19 cellular contexts compared by ENCODE assay signal in the genomic region with DNA sequence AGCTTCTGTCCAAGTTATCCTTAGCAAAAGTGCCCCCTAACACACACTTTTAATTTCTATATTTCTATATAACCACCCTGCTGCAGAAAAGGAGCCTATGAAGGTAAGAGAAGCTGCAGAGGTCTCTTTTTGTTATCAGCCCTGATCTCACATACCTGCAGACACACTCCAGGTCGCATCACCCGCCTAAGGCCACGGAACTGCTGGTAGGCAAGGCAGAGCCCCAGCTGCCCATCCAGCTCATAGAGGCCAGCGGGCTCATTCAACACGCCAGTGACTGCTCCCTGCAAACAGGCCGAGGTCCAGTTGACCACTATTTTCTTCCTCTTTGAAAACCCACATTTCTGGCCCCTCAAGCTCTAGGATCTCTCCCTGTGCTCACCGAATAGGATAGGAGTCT. TPM values are rescaled to one million over a fixed set of nuclear protein-coding genes. Genes with fewer than 3 reads are reported as not detected.
DNase-seq lines count a peak whose midpoint lies in the region; FAIRE-seq and TF ChIP-seq lines count a peak whose summit lies in the region.
"Had no signal": no experiment of that assay in that cellular context is flagged by ENCODE, and none has a peak within 500 bp of the region (broad histone marks: within the 10 kb centered on the region; RNA-seq: fewer than 3 reads in every experiment).

No MANE protein-coding gene starts in this region.

- H3K36me3 ChIP-seq in mammary epithelial cell (ENCODE audit: insufficient read depth, low read length) = peaks cover 14% of the 10 kb centered on the region
- H3K36me3 ChIP-seq in astrocyte (ENCODE audit: insufficient read depth, low read length) = peaks cover 6% of the 10 kb centered on the region
- H3K36me3 ChIP-seq in neural progenitor cell = no peaks in the 10 kb centered on the region
- H3K36me3 ChIP-seq in uterus = no peaks in the 10 kb centered on the region

- H3K4me3 ChIP-seq in mammary epithelial cell (replicated peaks in 1 of 3; ENCODE audit: insufficient read depth in 1 of 3, low read depth in 2 of 3, low read length in 3 of 3) (no peak overlapping the region), astrocyte (ENCODE audit: insufficient read depth, low read depth, low read length) (no peak overlapping the region), neural progenitor cell (no peak overlapping the region), uterus (no peak overlapping the region)
- H3K4me3 ChIP-seq: GM23248 had no signal

- DNase-seq in MCF 10A (ENCODE audit: unreplicated experiment) (no peak), mammary epithelial cell (no peak), astrocyte (ENCODE audit: low read depth) (no peak), neural progenitor cell (ENCODE audit: low spot score) (no peak), ecto neural progenitor cell (ENCODE audit: low spot score) (no peak), progenitor cell of endocrine pancreas (ENCODE audit: low spot score, unreplicated experiment) (no peak), uterus (no peak)
- DNase-seq: ACHN; BE2C; C1 segment of cervical spinal cord; Caco-2; CD4-positive, alpha-beta T cell; GM23248; HCEC 1CT had no signal

- H2AFZ ChIP-seq in mammary epithelial cell (ENCODE audit: low read depth, low read length) (no peak overlapping the region), astrocyte (ENCODE audit: low read depth, low read length) (no peak overlapping the region), neural progenitor cell (replicated peaks) (no peak overlapping the region)
- H2AFZ ChIP-seq: GM23248 had no signal

- H3K9me3 ChIP-seq in mammary epithelial cell (replicated peaks; ENCODE audit: insufficient read depth, low read length) (no peaks in the 10 kb centered on the region), astrocyte (ENCODE audit: insufficient read depth, low read depth, low read length) (no peaks in the 10 kb centered on the region), neural progenitor cell (ENCODE audit: low read depth) (no peaks in the 10 kb centered on the region), uterus (no peaks in the 10 kb centered on the region)
- H3K9me3 ChIP-seq: BE2C, Caco-2 had no signal

- in situ Hi-C loops in mammary epithelial cell (cut with MboI; ENCODE audit: low sequenced_read_pairs in 2 of 2) = no loop called here

- H3F3A ChIP-seq in neural progenitor cell (ENCODE audit: low read depth) = no peaks in the 10 kb centered on the region

- no peaks in the 10 kb centered on the region for H3K9me3 Mint-ChIP-seq in MCF 10A (ENCODE audit: unreplicated experiment)
- no peaks in the 10 kb centered on the region for H3K9me3 Mint-ChIP-seq in astrocyte (ENCODE audit: unreplicated experiment)
- no peaks in the 10 kb centered on the region for H3K9me3 Mint-ChIP-seq in neural progenitor cell
- H3K9me3 Mint-ChIP-seq in progenitor cell of endocrine pancreas (ENCODE audit: low read depth) = no peaks in the 10 kb centered on the region
- H3K9me3 Mint-ChIP-seq: CD4-positive, alpha-beta T cell had no signal

- H3K4me3 Mint-ChIP-seq in MCF 10A (ENCODE audit: unreplicated experiment) = no peak overlapping the region
- peak overlapping the region; percentile 34 for H3K4me3 Mint-ChIP-seq in astrocyte (ENCODE audit: unreplicated experiment)
- peak overlapping the region; percentile 63 for H3K4me3 Mint-ChIP-seq in neural progenitor cell
- H3K4me3 Mint-ChIP-seq in progenitor cell of endocrine pancreas (ENCODE audit: low read depth) = no peak overlapping the region
- H3K4me3 Mint-ChIP-seq: CD4-positive, alpha-beta T cell had no signal

- POLR2A ChIA-PET in MCF 10A (lab: Yijun Ruan, JAX) = interaction anchor here (0.6 to 1.7 kb wide), 5 partner anchors 8 to 48 kb away, joined by 3 to 7 read pairs (median 3); a partner anchor contains a TSS

- H3K4me1 ChIP-seq in mammary epithelial cell (ENCODE audit: insufficient read depth, low read length) (no peaks in the 10 kb centered on the region), astrocyte (ENCODE audit: insufficient read depth, low read length) (no peaks in the 10 kb centered on the region), neural progenitor cell (no peaks in the 10 kb centered on the region), uterus (no peaks in the 10 kb centered on the region)
- H3K4me1 ChIP-seq: BE2C, Caco-2 had no signal

- H3K4me1 Mint-ChIP-seq in MCF 10A (ENCODE audit: insufficient read depth, unreplicated experiment) = peaks cover 5% of the 10 kb centered on the region
- no peaks in the 10 kb centered on the region for H3K4me1 Mint-ChIP-seq in astrocyte (ENCODE audit: low read depth, unreplicated experiment)
- H3K4me1 Mint-ChIP-seq in neural progenitor cell = no peaks in the 10 kb centered on the region
- H3K4me1 Mint-ChIP-seq in progenitor cell of endocrine pancreas (ENCODE audit: low read depth) = peaks cover 2% of the 10 kb centered on the region

- BruUV-seq in MCF 10A (replicated peaks; lab: Mats Ljungman, UMichigan) (no TSS peak), mammary epithelial cell (replicated peaks; lab: Mats Ljungman, UMichigan) (no TSS peak)

- no peak for FAIRE-seq in astrocyte (lab: Jason Lieb, UNC)
- FAIRE-seq: A204.1, D721Med, G401.6, GM12891, GM19239 had no signal

- H3K79me2 ChIP-seq in mammary epithelial cell (ENCODE audit: insufficient read depth, low read length) = no peaks in the 10 kb centered on the region
- no peaks in the 10 kb centered on the region for H3K79me2 ChIP-seq in astrocyte (ENCODE audit: insufficient read depth, low read length)
- no peaks in the 10 kb centered on the region for H3K79me2 ChIP-seq in neural progenitor cell (ENCODE audit: low read depth)

- no peak overlapping the region for H3K9ac ChIP-seq in mammary epithelial cell (ENCODE audit: insufficient read depth, low read length)
- H3K9ac ChIP-seq in astrocyte (ENCODE audit: low read length) = no peak overlapping the region
- H3K9ac ChIP-seq in neural progenitor cell = no peak overlapping the region
- H3K9ac ChIP-seq: GM23248 had no signal

- CTCF ChIA-PET in MCF 10A (lab: Yijun Ruan, JAX) (no interaction called here), mammary epithelial cell (lab: Charles Lee; ENCODE audit: low non-redundant PET) (no interaction called here)

- H3K27me3 Mint-ChIP-seq in MCF 10A (ENCODE audit: insufficient read depth, unreplicated experiment) (no peaks in the 10 kb centered on the region), astrocyte (ENCODE audit: low read depth, unreplicated experiment) (no peaks in the 10 kb centered on the region), neural progenitor cell (ENCODE audit: insufficient read depth, low read depth) (peaks cover 2% of the 10 kb centered on the region), progenitor cell of endocrine pancreas (no peaks in the 10 kb centered on the region)
- H3K27me3 Mint-ChIP-seq: CD4-positive, alpha-beta T cell had no signal

- H3K27ac Mint-ChIP-seq in MCF 10A (ENCODE audit: low read depth, unreplicated experiment) = peak overlapping the region; percentile 24
- H3K27ac Mint-ChIP-seq in astrocyte (ENCODE audit: unreplicated experiment) = no peak overlapping the region
- no peak overlapping the region for H3K27ac Mint-ChIP-seq in neural progenitor cell
- no peak overlapping the region for H3K27ac Mint-ChIP-seq in progenitor cell of endocrine pancreas
- H3K27ac Mint-ChIP-seq: CD4-positive, alpha-beta T cell had no signal

- H3K4me2 ChIP-seq in mammary epithelial cell (ENCODE audit: insufficient read depth, low read depth, low read length) (no peak overlapping the region), astrocyte (ENCODE audit: low read length) (no peak overlapping the region), neural progenitor cell (no peak overlapping the region)

- H3K27ac ChIP-seq in mammary epithelial cell (ENCODE audit: insufficient read depth, low read depth, low read length) (no peak overlapping the region), astrocyte (ENCODE audit: low read depth, low read length) (no peak overlapping the region), neural progenitor cell (no peak overlapping the region), uterus (no peak overlapping the region)
- H3K27ac ChIP-seq: GM23248 had no signal

- peaks cover 73% of the 10 kb centered on the region for H3K36me3 Mint-ChIP-seq in MCF 10A (ENCODE audit: insufficient read depth, unreplicated experiment)
- H3K36me3 Mint-ChIP-seq in astrocyte (ENCODE audit: low read depth, unreplicated experiment) = peaks cover 14% of the 10 kb centered on the region
- peaks cover 29% of the 10 kb centered on the region for H3K36me3 Mint-ChIP-seq in neural progenitor cell
- peaks cover 35% of the 10 kb centered on the region for H3K36me3 Mint-ChIP-seq in progenitor cell of endocrine pancreas (ENCODE audit: insufficient read depth)

- TF ChIP-seq POLR2A in uterus (IDR thresholded peaks at IDR 0.05) = no peak

- H3K27me3 ChIP-seq in mammary epithelial cell (ENCODE audit: insufficient read depth, low read length) (no peaks in the 10 kb centered on the region), astrocyte (ENCODE audit: insufficient read depth, low read length) (no peaks in the 10 kb centered on the region), neural progenitor cell (no peaks in the 10 kb centered on the region), uterus (no peaks in the 10 kb centered on the region)
- H3K27me3 ChIP-seq: BE2C had no signal

- TF ChIP-seq CTCF in MCF 10A (IDR thresholded peaks at IDR 0.05; ENCODE audit: unreplicated experiment) (no peak), mammary epithelial cell (conservative IDR thresholded peaks at IDR 0.05 in 1 of 2, IDR thresholded peaks at IDR 0.05 in 1 of 2; ENCODE audit: extremely low read depth in 1 of 2, insufficient read depth in 1 of 2, low read depth in 1 of 2, low read length in 2 of 2) (no peak), astrocyte (IDR thresholded peaks at IDR 0.05; ENCODE audit: insufficient read depth, low read depth, low read length) (no peak), neural progenitor cell (IDR thresholded peaks at IDR 0.05) (no peak), progenitor cell of endocrine pancreas (IDR thresholded peaks at IDR 0.05; ENCODE audit: unreplicated experiment) (no peak), uterus (IDR thresholded peaks at IDR 0.05) (no peak)

- H4K20me1 ChIP-seq in mammary epithelial cell (ENCODE audit: insufficient read depth, low read length) (no peaks in the 10 kb centered on the region), astrocyte (ENCODE audit: insufficient read depth, low read length) (no peaks in the 10 kb centered on the region), neural progenitor cell (ENCODE audit: low read depth) (no peaks in the 10 kb centered on the region)

- WGBS in mammary epithelial cell (ENCODE audit: low coverage, missing lambda C conversion rate) = over 99% methylated on average over 7 of the region's 7 CpGs

- dilution Hi-C loops in mammary epithelial cell (cut with HindIII; ENCODE audit: low sequenced_read_pairs) = loop anchor here (5.0 to 10.0 kb wide), 3 partner anchors 48 to 301 kb away; a partner anchor contains a TSS

- intact Hi-C loops in MCF 10A (cut with micrococcal nuclease) = no loop called here
- intact Hi-C loops in mammary epithelial cell (cut with micrococcal nuclease) = no loop called here
- intact Hi-C loops in uterus (cut with DNase I; ENCODE audit: low total_unique reads) = no loop called here

RNA-seq across cellular contexts. Expression of a gene that starts 12.2 kb away (rescaled TPM):
- total RNA-seq in MCF 10A (2022) = 30.5 and 33.1 TPM in 2 replicates
- 10 to 100 TPM in 1 of 2 donors, 1 to 10 TPM in 1; 6.8 to 24.6 TPM for total RNA-seq in mammary epithelial cell
- polyA plus RNA-seq in mammary epithelial cell = 11.0 TPM
- 42.8 TPM for polyA minus RNA-seq in mammary epithelial cell
- 14.3 and 14.7 TPM in 2 replicates for total RNA-seq in astrocyte
- 6.4 and 10.4 TPM in 2 replicates for total RNA-seq in neural progenitor cell (ENCODE audit: low replicate concordance)
- total RNA-seq in progenitor cell of endocrine pancreas = 86.5 and 97.0 TPM in 2 replicates
- 10 to 100 TPM in 3 of 4 donors, 1 to 10 TPM in 1; 8.2 to 83.0 (median 20.0) TPM for total RNA-seq in uterus

RNA-seq across cellular contexts. Expression of a gene that starts 13.4 kb away (rescaled TPM):
- total RNA-seq in MCF 10A (2022) (54.4 and 66.2 TPM in 2 replicates), mammary epithelial cell (10 to 100 TPM in 1 of 2 donors, 1 to 10 TPM in 1; 8.5 to 31.2 TPM), astrocyte (33.7 and 35.4 TPM in 2 replicates), neural progenitor cell (ENCODE audit: low replicate concordance) (64.6 and 83.5 TPM in 2 replicates), progenitor cell of endocrine pancreas (110 and 112 TPM in 2 replicates), uterus (10 to 100 TPM; 13.6 to 54.0 (median 40.0) TPM)
- 12.3 TPM for polyA plus RNA-seq in mammary epithelial cell
- 76.1 TPM for polyA minus RNA-seq in mammary epithelial cell

RNA-seq across cellular contexts. Expression of a gene that starts 25.3 kb away (rescaled TPM):
- 11.7 and 33.6 TPM in 2 replicates for total RNA-seq in MCF 10A (2022)
- 10 to 100 TPM in 1 of 2 donors, 1 to 10 TPM in 1; 1.8 to 59.3 TPM for total RNA-seq in mammary epithelial cell
- polyA plus RNA-seq in mammary epithelial cell = 62.1 TPM
- 99.5 TPM for polyA minus RNA-seq in mammary epithelial cell
- total RNA-seq in astrocyte = 3.7 and 7.6 TPM in 2 replicates
- 149 and 156 TPM in 2 replicates for total RNA-seq in neural progenitor cell (ENCODE audit: low replicate concordance)
- total RNA-seq in progenitor cell of endocrine pancreas = 52.7 and 54.9 TPM in 2 replicates
- total RNA-seq in uterus = 10 to 100 TPM in 1 of 4 donors, not detected in 3; 12.8 TPM

RNA-seq across cellular contexts. Expression of a gene that starts 45.7 kb away (rescaled TPM):
- total RNA-seq in MCF 10A (2022) (3.9 and 4.4 TPM in 2 replicates), mammary epithelial cell (1 to 10 TPM; 4.9 to 8.8 TPM), astrocyte (5.7 and 6.6 TPM in 2 replicates), neural progenitor cell (ENCODE audit: low replicate concordance) (0.71 and 4.1 TPM in 2 replicates), progenitor cell of endocrine pancreas (5.2 and 5.3 TPM in 2 replicates), uterus (1 to 10 TPM in 3 of 4 donors, under 1 TPM in 1; under 0.01 to 9.0 (median 6.1) TPM)
- 6.5 TPM for polyA plus RNA-seq in mammary epithelial cell
- 3.9 TPM for polyA minus RNA-seq in mammary epithelial cell

RNA-seq across cellular contexts. Expression of a gene that starts 52.8 kb away (rescaled TPM):
- total RNA-seq in MCF 10A (2022) (38.6 and 41.8 TPM in 2 replicates), mammary epithelial cell (10 to 100 TPM; 11.3 to 25.4 TPM), astrocyte (14.1 and 16.1 TPM in 2 replicates), neural progenitor cell (ENCODE audit: low replicate concordance) (11.9 and 19.9 TPM in 2 replicates), progenitor cell of endocrine pancreas (31.2 and 33.6 TPM in 2 replicates), uterus (10 to 100 TPM in 2 of 4 donors, 1 to 10 TPM in 2; 5.1 to 39.6 (median 16.4) TPM)
- polyA plus RNA-seq in mammary epithelial cell = 35.5 TPM
- 14.8 TPM for polyA minus RNA-seq in mammary epithelial cell

Comparison
In these comparisons a context has a peak if more than half of its experiments do, and no peak if none do; other contexts are left out.
1. H3K4me3 Mint-ChIP-seq: peak in astrocyte (single experiment) and neural progenitor cell (single experiment); none in MCF 10A (single experiment) and progenitor cell of endocrine pancreas (single experiment).